Comparison of ENCODE assay signal across 14 cellular contexts in genomic region chr7:18468794-18469193, GRCh38.
"Had no signal": no experiment of that assay in that cellular context is flagged by ENCODE, and none has a peak within 500 bp of the region (broad histone marks: within the 10 kb centered on the region; RNA-seq: fewer than 3 reads in every experiment).

No MANE protein-coding gene starts in this region.

- DNase-seq: activated CD4-positive, alpha-beta T cell treated with anti-CD3 and anti-CD28 coated beads, Interleukin-2, amount 10 ng/mL, durations not matched to agents 7 days and 5 days; activated CD4-positive, CD25-positive, alpha-beta regulatory T cell; activated naive CD4-positive, alpha-beta T cell treated with anti-CD3 and anti-CD28 coated beads, Interleukin-2, amount 50 U/mL, for 16 hours; adrenal gland; central memory CD4-positive, alpha-beta T cell; cortex of kidney; effector memory CD4-positive, alpha-beta T cell; left ventricle myocardium inferior; mesenchymal stem cell; stimulated activated CD4-positive, alpha-beta T cell treated with anti-CD3 and anti-CD28 coated beads, Interleukin-15, amount 100 ng/mL, for 24 hours; stimulated activated CD4-positive, alpha-beta T cell treated with anti-CD3 and anti-CD28 coated beads, Interleukin-4, amount 100 ng/mL, for 24 hours; thyroid gland; uterus had no signal

- H3K4me1 Mint-ChIP-seq: activated CD4-positive, alpha-beta T cell treated with anti-CD3 and anti-CD28 coated beads, Interleukin-2, amount 10 ng/mL, durations not matched to agents 7 days and 5 days had no signal

- H3K27me3 Mint-ChIP-seq: activated CD4-positive, alpha-beta T cell treated with anti-CD3 and anti-CD28 coated beads, Interleukin-2, amount 10 ng/mL, durations not matched to agents 7 days and 5 days had no signal

- H3K27ac Mint-ChIP-seq: activated CD4-positive, alpha-beta T cell treated with anti-CD3 and anti-CD28 coated beads, Interleukin-2, amount 10 ng/mL, durations not matched to agents 7 days and 5 days had no signal

- H3K4me3 Mint-ChIP-seq: activated CD4-positive, alpha-beta T cell treated with anti-CD3 and anti-CD28 coated beads, Interleukin-2, amount 10 ng/mL, durations not matched to agents 7 days and 5 days had no signal

- ATAC-seq: gastroesophageal sphincter had no signal

- H3K9me3 Mint-ChIP-seq: activated CD4-positive, alpha-beta T cell treated with anti-CD3 and anti-CD28 coated beads, Interleukin-2, amount 10 ng/mL, durations not matched to agents 7 days and 5 days had no signal
